Comparison of ENCODE assay signal across 8 cellular contexts in the genomic region with DNA sequence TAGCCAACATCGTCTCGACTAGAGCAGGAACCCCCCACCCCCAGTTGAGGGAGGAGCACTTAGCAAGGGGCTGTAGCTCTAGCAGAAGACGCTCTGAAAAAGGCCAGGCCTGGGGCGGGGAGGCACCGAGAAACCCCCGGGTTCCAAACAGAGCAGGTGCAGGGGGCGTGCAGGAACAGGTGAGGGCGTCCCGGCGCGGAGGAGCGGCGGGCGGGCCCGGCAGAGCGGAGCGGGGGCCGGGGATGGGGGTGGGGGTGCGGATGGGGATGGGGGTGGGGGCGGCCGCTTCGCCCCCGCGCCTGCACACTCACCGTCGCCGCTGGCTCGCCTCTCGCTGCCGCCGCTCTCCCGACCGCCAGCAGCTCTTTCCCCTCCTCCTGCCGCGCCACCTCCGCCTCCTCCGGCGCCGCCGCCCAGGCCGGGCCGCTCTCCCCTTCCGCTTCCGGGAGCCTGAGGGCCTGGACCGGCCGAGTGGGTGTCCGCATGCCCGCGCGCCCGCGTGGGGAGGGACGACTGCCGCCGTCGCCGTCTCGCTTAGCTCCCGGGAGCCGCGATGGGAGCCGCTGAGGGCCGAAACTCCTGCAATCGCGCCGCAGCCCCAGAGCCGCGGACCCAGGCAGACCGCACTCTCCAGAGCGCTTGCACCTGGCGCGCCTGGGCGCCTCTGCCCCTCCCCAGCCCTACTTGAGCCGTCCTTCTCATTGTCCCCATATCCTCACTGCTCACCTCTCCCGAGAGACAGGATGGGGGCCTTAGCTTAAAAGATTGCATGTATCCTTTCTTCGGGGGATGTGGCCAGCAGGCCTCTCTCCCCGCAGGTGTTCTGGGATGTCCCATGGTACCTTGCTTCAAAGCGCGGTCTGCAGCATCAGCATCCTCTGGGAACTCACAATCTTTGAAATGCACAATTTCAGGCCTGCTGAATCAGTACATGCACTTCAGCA. TPM values are rescaled to one million over a fixed set of nuclear protein-coding genes. Genes with fewer than 3 reads are reported as not detected.
DNase-seq lines count a peak whose midpoint lies in the region; ATAC-seq and TF ChIP-seq lines count a peak whose summit lies in the region.

A gene with protein sequence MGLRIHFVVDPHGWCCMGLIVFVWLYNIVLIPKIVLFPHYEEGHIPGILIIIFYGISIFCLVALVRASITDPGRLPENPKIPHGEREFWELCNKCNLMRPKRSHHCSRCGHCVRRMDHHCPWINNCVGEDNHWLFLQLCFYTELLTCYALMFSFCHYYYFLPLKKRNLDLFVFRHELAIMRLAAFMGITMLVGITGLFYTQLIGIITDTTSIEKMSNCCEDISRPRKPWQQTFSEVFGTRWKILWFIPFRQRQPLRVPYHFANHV (minus strand): TSS at position 515 of the 944 bp plus-strand sequence. CDS start 19,092 bp downstream, outside the sequence.

- peak within 1 kb of the TSS; percentile 76 for H3K4me3 ChIP-seq in HUES6 (ENCODE audit: low read depth, low read length)
- peak within 1 kb of the TSS; percentile 89 for H3K4me3 ChIP-seq in cardiac muscle cell
- peak within 1 kb of the TSS; percentile 62 for H3K4me3 ChIP-seq in parathyroid adenoma (ENCODE audit: low read depth, low read length)
- peak within 1 kb of the TSS; percentile 72 to 92 for H3K4me3 ChIP-seq in tibial artery

- peak within 1 kb of the TSS; percentile 92 for H3K27ac Mint-ChIP-seq in activated naive CD8-positive, alpha-beta T cell

- ATAC-seq in GM21423 (IDR thresholded peaks at IDR 0.05; ENCODE audit: unreplicated experiment), result peak; percentile 78

- peaks cover 24% of the 10 kb centered on the region; the same call in 1 of the 2 replicates for H3K27me3 ChIP-seq in HUES6 (ENCODE audit: control insufficient read depth, insufficient read depth, low read length)
- H3K27me3 ChIP-seq in cardiac muscle cell, result no peaks in the 10 kb centered on the region
- no peaks in the 10 kb centered on the region for H3K27me3 ChIP-seq in parathyroid adenoma (ENCODE audit: control insufficient read depth, insufficient read depth, low read length)
- H3K27me3 ChIP-seq in tibial artery, result no peaks in the 10 kb centered on the region

- H3K27ac ChIP-seq in HUES6 (ENCODE audit: low read depth, low read length), result no peak within 1 kb of the TSS
- peak within 1 kb of the TSS; percentile 46 for H3K27ac ChIP-seq in cardiac muscle cell
- peak within 1 kb of the TSS; percentile 22 for H3K27ac ChIP-seq in parathyroid adenoma
- H3K27ac ChIP-seq in tibial artery, result peak within 1 kb of the TSS; percentile 71 to 74

- peaks cover 2% of the 10 kb centered on the region for H3K27me3 Mint-ChIP-seq in activated naive CD8-positive, alpha-beta T cell

- H3K36me3 ChIP-seq in HUES6 (ENCODE audit: control insufficient read depth, insufficient read depth, low read length), result peaks cover 17% of the 10 kb centered on the region
- peaks cover 15% of the 10 kb centered on the region for H3K36me3 ChIP-seq in cardiac muscle cell
- H3K36me3 ChIP-seq in parathyroid adenoma (ENCODE audit: control insufficient read depth, insufficient read depth, low read length), result no peaks in the 10 kb centered on the region
- peaks cover 0 to 18% (median 13%) of the 10 kb centered on the region in 3 donors for H3K36me3 ChIP-seq in tibial artery

- no peaks in the 10 kb centered on the region for H3K79me2 ChIP-seq in parathyroid adenoma

- TF ChIP-seq CTCF in cardiac muscle cell (IDR thresholded peaks at IDR 0.05; ENCODE audit: low read depth, low read length) (no peak), parathyroid adenoma (IDR thresholded peaks at IDR 0.05) (no peak), tibial artery (IDR thresholded peaks at IDR 0.05) (no peak)

- H3K4me3 Mint-ChIP-seq in activated naive CD8-positive, alpha-beta T cell, result peak within 1 kb of the TSS; percentile 96

- H3K4me1 ChIP-seq in HUES6 (ENCODE audit: control insufficient read depth, insufficient read depth, low read length), result peaks cover 5% of the 10 kb centered on the region
- no peaks in the 10 kb centered on the region for H3K4me1 ChIP-seq in cardiac muscle cell (ENCODE audit: low read depth)
- H3K4me1 ChIP-seq in parathyroid adenoma, result no peaks in the 10 kb centered on the region
- H3K4me1 ChIP-seq in tibial artery, result peaks cover 0 to 24% (median 13%) of the 10 kb centered on the region in 4 donors

- peak within 1 kb of the TSS; percentile 75 for H3K9ac ChIP-seq in HUES6 (ENCODE audit: low read length)
- no peak within 1 kb of the TSS for H3K9ac ChIP-seq in parathyroid adenoma

- H3K9me3 ChIP-seq in HUES6 (ENCODE audit: control insufficient read depth, insufficient read depth, low read depth, low read length), result no peaks in the 10 kb centered on the region
- no peaks in the 10 kb centered on the region for H3K9me3 ChIP-seq in cardiac muscle cell (ENCODE audit: low read depth)
- H3K9me3 ChIP-seq in parathyroid adenoma (ENCODE audit: control insufficient read depth, low read length), result no peaks in the 10 kb centered on the region
- no peaks in the 10 kb centered on the region for H3K9me3 ChIP-seq in tibial artery

- H3K36me3 Mint-ChIP-seq in activated naive CD8-positive, alpha-beta T cell, result peaks cover 3% of the 10 kb centered on the region

- H2AFZ ChIP-seq in parathyroid adenoma, result peak within 1 kb of the TSS; percentile 97

- no peaks in the 10 kb centered on the region for H3K9me3 Mint-ChIP-seq in activated naive CD8-positive, alpha-beta T cell (ENCODE audit: low read depth)

- H3K4me2 ChIP-seq in parathyroid adenoma (ENCODE audit: low read length), result peak within 1 kb of the TSS; percentile 72

- intact Hi-C loops in tibial artery (cut with DNase I; ENCODE audit: low total_unique reads), result no loop called here

- DNase-seq in DMS79 treated with DMSO at 0.1 percent for 48 hours (lab: John Stamatoyannopoulos, UW) (peak; percentile 77), SK-N-DZ (ENCODE audit: low spot score) (peak; percentile 44), cardiac muscle cell (ENCODE audit: low read depth in 1 of 2, low spot score in 1 of 2) (peak; percentile 72 to 74), tibial artery (peak; percentile 65 to 86)

- peaks cover 30% of the 10 kb centered on the region for H3K4me1 Mint-ChIP-seq in activated naive CD8-positive, alpha-beta T cell (ENCODE audit: low read depth)

RNA-seq across cellular contexts. Expression of the gene that starts here (rescaled TPM):
- 4.2 and 6.0 TPM in 2 replicates for polyA plus RNA-seq in SK-N-DZ (2014; cell fraction: cytosol; rRNA removed)
- 10.4 and 15.0 TPM in 2 replicates for polyA plus RNA-seq in SK-N-DZ (2014; cell fraction: nucleus; rRNA removed)
- 5.9 and 8.5 TPM in 2 replicates for total RNA-seq in cardiac muscle cell
- polyA plus RNA-seq in cardiac muscle cell, result 3.9 and 6.5 TPM in 2 replicates
